Comparison of ENCODE assay signal across 17 cellular contexts in genomic region chr6:89045585-89045984, GRCh38.
"Had no signal": no experiment of that assay in that cellular context is flagged by ENCODE, and none has a peak within 500 bp of the region (broad histone marks: within the 10 kb centered on the region; RNA-seq: fewer than 3 reads in every experiment).

No MANE protein-coding gene starts in this region.

- H3K27me3 Mint-ChIP-seq: activated B cell treated with CpG ODN at 0.5 μM for 24 hours; activated CD4-positive, alpha-beta T cell treated with anti-CD3 and anti-CD28 coated beads, Interleukin-2, amount 10 ng/mL, durations not matched to agents 24 days and 14 days; activated T-helper 17 cell treated with anti-CD3 and anti-CD28 coated beads, Interleukin-2, amount 50 U/mL, for 72 hours had no signal

- H3K27ac Mint-ChIP-seq: activated B cell treated with CpG ODN at 0.5 μM for 24 hours; activated CD4-positive, alpha-beta T cell treated with anti-CD3 and anti-CD28 coated beads, Interleukin-2, amount 10 ng/mL, durations not matched to agents 24 days and 14 days; activated naive CD4-positive, alpha-beta T cell treated with anti-CD3 and anti-CD28 coated beads for 36 hours; activated T-helper 17 cell treated with anti-CD3 and anti-CD28 coated beads, Interleukin-2, amount 50 U/mL, for 72 hours; T-helper 1 cell treated with Interleukin-12 subunit alpha and Interleukin-12 subunit beta and Interleukin-4 antibody, amounts not matched to agents 30 μg/mL and 1 μg/mL, for 36 hours had no signal

- H3K27me3 ChIP-seq: esophagus muscularis mucosa, gastrocnemius medialis, heart right ventricle, left lung, stomach had no signal

- H3K4me3 Mint-ChIP-seq: activated B cell treated with CpG ODN at 0.5 μM for 24 hours; activated CD4-positive, alpha-beta T cell treated with anti-CD3 and anti-CD28 coated beads, Interleukin-2, amount 10 ng/mL, durations not matched to agents 24 days and 14 days; activated naive CD4-positive, alpha-beta T cell treated with anti-CD3 and anti-CD28 coated beads for 36 hours; activated T-helper 17 cell treated with anti-CD3 and anti-CD28 coated beads, Interleukin-2, amount 50 U/mL, for 72 hours; nephron progenitor cell; T-helper 1 cell treated with Interleukin-12 subunit alpha and Interleukin-12 subunit beta and Interleukin-4 antibody, amounts not matched to agents 30 μg/mL and 1 μg/mL, for 36 hours had no signal

- DNase-seq: activated B cell treated with CpG ODN at 0.5 μM for 24 hours; activated CD4-positive, alpha-beta T cell treated with anti-CD3 and anti-CD28 coated beads, Interleukin-2, amount 10 ng/mL, durations not matched to agents 24 days and 14 days; activated CD8-positive, alpha-beta memory T cell treated with anti-CD3 and anti-CD28 coated beads for 24 hours; activated naive CD4-positive, alpha-beta T cell treated with anti-CD3 and anti-CD28 coated beads for 36 hours; central memory CD4-positive, alpha-beta T cell; dermis blood vessel endothelial cell; gastrocnemius medialis; nephron progenitor cell; stimulated activated CD4-positive, alpha-beta T cell treated with anti-CD3 and anti-CD28 coated beads, Interleukin-15, amount 100 ng/mL, for 24 hours; stimulated activated CD4-positive, alpha-beta T cell treated with anti-CD3 and anti-CD28 coated beads, Interleukin-4, amount 100 ng/mL, for 4 hours had no signal

- H3K27ac ChIP-seq: esophagus muscularis mucosa, gastrocnemius medialis, thoracic aorta had no signal

- H3K4me3 ChIP-seq: esophagus muscularis mucosa, gastrocnemius medialis, heart right ventricle, left lung, stomach, thoracic aorta had no signal

- H3K9me3 Mint-ChIP-seq: activated B cell treated with CpG ODN at 0.5 μM for 24 hours; activated CD4-positive, alpha-beta T cell treated with anti-CD3 and anti-CD28 coated beads, Interleukin-2, amount 10 ng/mL, durations not matched to agents 24 days and 14 days; activated naive CD4-positive, alpha-beta T cell treated with anti-CD3 and anti-CD28 coated beads for 36 hours; activated T-helper 17 cell treated with anti-CD3 and anti-CD28 coated beads, Interleukin-2, amount 50 U/mL, for 72 hours; nephron progenitor cell; T-helper 1 cell treated with Interleukin-12 subunit alpha and Interleukin-12 subunit beta and Interleukin-4 antibody, amounts not matched to agents 30 μg/mL and 1 μg/mL, for 36 hours had no signal

- ATAC-seq: activated T-helper 17 cell treated with anti-CD3 and anti-CD28 coated beads, Interleukin-2, amount 50 U/mL, for 72 hours; gastrocnemius medialis had no signal

- H3K9me3 ChIP-seq: esophagus muscularis mucosa, gastrocnemius medialis, heart right ventricle, left lung, stomach, thoracic aorta had no signal

- H3K36me3 ChIP-seq: esophagus muscularis mucosa, gastrocnemius medialis, heart right ventricle, left lung, stomach, thoracic aorta had no signal
